ENCODE assay signal across 1 cellular context in the genomic region with DNA sequence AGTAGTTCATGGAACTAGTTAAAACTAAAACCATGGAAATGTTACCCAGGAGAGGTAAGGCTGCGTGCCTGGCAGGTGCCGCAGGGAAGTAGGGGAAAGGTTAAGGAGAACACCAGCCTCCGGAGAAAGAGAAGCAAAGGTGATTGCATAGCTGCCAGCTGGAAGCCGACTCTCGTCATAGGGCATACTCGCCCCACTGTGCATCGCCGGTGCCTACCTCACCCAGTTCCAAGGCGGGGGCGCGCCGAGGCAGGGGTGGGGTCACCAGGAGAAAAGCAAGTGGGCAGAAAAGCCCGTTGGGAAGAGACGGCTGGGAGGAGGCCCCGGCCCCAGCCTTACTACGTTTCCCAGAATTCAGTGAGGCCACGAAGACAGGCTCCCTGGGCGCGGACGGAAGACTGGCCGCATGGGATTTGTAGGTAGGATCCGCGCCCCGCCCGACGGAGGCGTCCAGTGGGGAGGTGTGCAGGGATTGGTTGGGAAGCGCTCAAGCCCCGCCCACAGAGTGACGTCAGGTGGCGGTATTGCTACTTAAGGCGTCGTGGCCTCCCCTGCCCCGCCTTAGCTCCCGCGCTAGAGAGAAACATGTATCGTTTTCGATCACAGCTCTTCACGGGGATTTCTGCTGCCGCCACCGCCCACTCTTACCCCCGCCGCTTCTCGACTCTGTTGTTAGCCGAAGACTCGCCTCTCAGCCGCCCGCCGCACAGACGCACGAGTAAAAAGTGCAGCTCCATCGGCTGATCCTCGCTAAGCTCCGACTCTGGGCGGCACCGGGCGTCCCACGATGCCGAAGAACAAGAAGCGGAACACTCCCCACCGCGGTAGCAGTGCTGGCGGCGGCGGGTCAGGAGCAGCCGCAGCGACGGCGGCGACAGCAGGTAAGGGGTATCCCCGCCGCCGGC.
TF ChIP-seq lines count a peak whose summit lies in the region.

A gene with protein sequence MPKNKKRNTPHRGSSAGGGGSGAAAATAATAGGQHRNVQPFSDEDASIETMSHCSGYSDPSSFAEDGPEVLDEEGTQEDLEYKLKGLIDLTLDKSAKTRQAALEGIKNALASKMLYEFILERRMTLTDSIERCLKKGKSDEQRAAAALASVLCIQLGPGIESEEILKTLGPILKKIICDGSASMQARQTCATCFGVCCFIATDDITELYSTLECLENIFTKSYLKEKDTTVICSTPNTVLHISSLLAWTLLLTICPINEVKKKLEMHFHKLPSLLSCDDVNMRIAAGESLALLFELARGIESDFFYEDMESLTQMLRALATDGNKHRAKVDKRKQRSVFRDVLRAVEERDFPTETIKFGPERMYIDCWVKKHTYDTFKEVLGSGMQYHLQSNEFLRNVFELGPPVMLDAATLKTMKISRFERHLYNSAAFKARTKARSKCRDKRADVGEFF (plus strand): TSS at position 559 of the 905 bp plus-strand sequence. CDS start 229 bp downstream, at position 788.

TF ChIP-seq in HepG2, 621 proteins besides CTCF, POLR2A, EP300 and RAD21 (continued from another document and continues in another):
- TF ChIP-seq, protein P1, sequence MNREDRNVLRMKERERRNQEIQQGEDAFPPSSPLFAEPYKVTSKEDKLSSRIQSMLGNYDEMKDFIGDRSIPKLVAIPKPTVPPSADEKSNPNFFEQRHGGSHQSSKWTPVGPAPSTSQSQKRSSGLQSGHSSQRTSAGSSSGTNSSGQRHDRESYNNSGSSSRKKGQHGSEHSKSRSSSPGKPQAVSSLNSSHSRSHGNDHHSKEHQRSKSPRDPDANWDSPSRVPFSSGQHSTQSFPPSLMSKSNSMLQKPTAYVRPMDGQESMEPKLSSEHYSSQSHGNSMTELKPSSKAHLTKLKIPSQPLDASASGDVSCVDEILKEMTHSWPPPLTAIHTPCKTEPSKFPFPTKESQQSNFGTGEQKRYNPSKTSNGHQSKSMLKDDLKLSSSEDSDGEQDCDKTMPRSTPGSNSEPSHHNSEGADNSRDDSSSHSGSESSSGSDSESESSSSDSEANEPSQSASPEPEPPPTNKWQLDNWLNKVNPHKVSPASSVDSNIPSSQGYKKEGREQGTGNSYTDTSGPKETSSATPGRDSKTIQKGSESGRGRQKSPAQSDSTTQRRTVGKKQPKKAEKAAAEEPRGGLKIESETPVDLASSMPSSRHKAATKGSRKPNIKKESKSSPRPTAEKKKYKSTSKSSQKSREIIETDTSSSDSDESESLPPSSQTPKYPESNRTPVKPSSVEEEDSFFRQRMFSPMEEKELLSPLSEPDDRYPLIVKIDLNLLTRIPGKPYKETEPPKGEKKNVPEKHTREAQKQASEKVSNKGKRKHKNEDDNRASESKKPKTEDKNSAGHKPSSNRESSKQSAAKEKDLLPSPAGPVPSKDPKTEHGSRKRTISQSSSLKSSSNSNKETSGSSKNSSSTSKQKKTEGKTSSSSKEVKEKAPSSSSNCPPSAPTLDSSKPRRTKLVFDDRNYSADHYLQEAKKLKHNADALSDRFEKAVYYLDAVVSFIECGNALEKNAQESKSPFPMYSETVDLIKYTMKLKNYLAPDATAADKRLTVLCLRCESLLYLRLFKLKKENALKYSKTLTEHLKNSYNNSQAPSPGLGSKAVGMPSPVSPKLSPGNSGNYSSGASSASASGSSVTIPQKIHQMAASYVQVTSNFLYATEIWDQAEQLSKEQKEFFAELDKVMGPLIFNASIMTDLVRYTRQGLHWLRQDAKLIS (CRISPR knock-in tag; IDR thresholded peaks at IDR 0.05), result peak; percentile 33; the same call in 1 of the 2 replicates
- TF ChIP-seq HES4 (CRISPR knock-in tag; IDR thresholded peaks at IDR 0.05; ENCODE audit: borderline replicate concordance) (0 out of 2 replicates have a peak, but pooled peaks have one; percentile 50), HNRNPUL1 (IDR thresholded peaks at IDR 0.05; ENCODE audit: low read depth, low read length) (no peak), ZNF335 (CRISPR knock-in tag; IDR thresholded peaks at IDR 0.05) (peak; percentile 28; the same call in 1 of the 2 replicates), EED (CRISPR knock-in tag; IDR thresholded peaks at IDR 0.05) (no peak), EZH2 (conservative IDR thresholded peaks at IDR 0.05; ENCODE audit: low read depth, low read length) (no peak), AKAP8 (CRISPR knock-in tag; IDR thresholded peaks at IDR 0.05) (no peak; the same call in 1 of the 2 replicates), NFYB (CRISPR knock-in tag; IDR thresholded peaks at IDR 0.05) (peak; percentile 83), PITX1 (CRISPR knock-in tag; IDR thresholded peaks at IDR 0.05) (peak; percentile 32; the same call in 1 of the 2 replicates), NR2C2 (CRISPR knock-in tag; IDR thresholded peaks at IDR 0.05; ENCODE audit: borderline replicate concordance) (no peak), DNMT1 (CRISPR knock-in tag; IDR thresholded peaks at IDR 0.05) (no peak; the same call in 1 of the 2 replicates), KLF12 (CRISPR knock-in tag; IDR thresholded peaks at IDR 0.05; ENCODE audit: borderline replicate concordance) (peak; percentile 18; the same call in 1 of the 2 replicates), POLR2AphosphoS2 (IDR thresholded peaks at IDR 0.05; ENCODE audit: low read depth, low read length) (peak; percentile 97), GATA4 (IDR thresholded peaks at IDR 0.05; ENCODE audit: borderline replicate concordance, low read depth) (0 out of 2 replicates have a peak, but pooled peaks have one; percentile 70), GFI1 (CRISPR knock-in tag; IDR thresholded peaks at IDR 0.05; ENCODE audit: borderline replicate concordance) (no peak), ZNF546 (CRISPR knock-in tag; conservative IDR thresholded peaks at IDR 0.05) (0 out of 2 replicates have a peak, but pooled peaks have one; percentile 52), ISL2 (CRISPR knock-in tag; IDR thresholded peaks at IDR 0.05) (peak; percentile 39), REPIN1 (CRISPR knock-in tag; IDR thresholded peaks at IDR 0.05; ENCODE audit: borderline replicate concordance, low read depth) (no peak), HOXA3 (CRISPR knock-in tag; IDR thresholded peaks at IDR 0.05) (no peak; the same call in 1 of the 2 replicates), ZNF788 (CRISPR knock-in tag; IDR thresholded peaks at IDR 0.05; ENCODE audit: borderline replicate concordance) (no peak), ZNF326 (CRISPR knock-in tag; IDR thresholded peaks at IDR 0.05; ENCODE audit: borderline replicate concordance) (no peak), WIZ (CRISPR knock-in tag; IDR thresholded peaks at IDR 0.05) (no peak), ZFX (CRISPR knock-in tag; IDR thresholded peaks at IDR 0.05; ENCODE audit: low read depth) (no peak; the same call in none of the 2 replicates), SMAD3 (CRISPR knock-in tag; IDR thresholded peaks at IDR 0.05) (no peak), KMT2A (CRISPR knock-in tag; IDR thresholded peaks at IDR 0.05) (no peak), RARA (CRISPR knock-in tag; IDR thresholded peaks at IDR 0.05) (no peak), CEBPG (CRISPR knock-in tag; IDR thresholded peaks at IDR 0.05) (0 out of 2 replicates have a peak, but pooled peaks have one; percentile 5), PCBP1 (IDR thresholded peaks at IDR 0.05; ENCODE audit: borderline replicate concordance, low read depth, low read length) (0 out of 2 replicates have a peak, but pooled peaks have one; percentile 71), SMARCC2 (IDR thresholded peaks at IDR 0.05) (no peak), ZNF160 (CRISPR knock-in tag; IDR thresholded peaks at IDR 0.05) (no peak)
- TF ChIP-seq, protein P2, sequence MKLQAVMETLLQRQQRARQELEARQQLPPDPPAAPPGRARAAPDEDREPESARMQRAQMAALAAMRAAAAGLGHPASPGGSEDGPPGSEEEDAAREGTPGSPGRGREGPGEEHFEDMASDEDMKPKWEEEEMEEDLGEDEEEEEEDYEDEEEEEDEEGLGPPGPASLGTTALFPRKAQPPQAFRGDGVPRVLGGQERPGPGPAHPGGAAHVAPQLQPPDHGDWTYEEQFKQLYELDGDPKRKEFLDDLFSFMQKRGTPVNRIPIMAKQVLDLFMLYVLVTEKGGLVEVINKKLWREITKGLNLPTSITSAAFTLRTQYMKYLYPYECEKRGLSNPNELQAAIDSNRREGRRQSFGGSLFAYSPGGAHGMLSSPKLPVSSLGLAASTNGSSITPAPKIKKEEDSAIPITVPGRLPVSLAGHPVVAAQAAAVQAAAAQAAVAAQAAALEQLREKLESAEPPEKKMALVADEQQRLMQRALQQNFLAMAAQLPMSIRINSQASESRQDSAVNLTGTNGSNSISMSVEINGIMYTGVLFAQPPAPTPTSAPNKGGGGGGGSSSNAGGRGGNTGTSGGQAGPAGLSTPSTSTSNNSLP (IDR thresholded peaks at IDR 0.05; ENCODE audit: low read depth, low read length), result no peak
- TF ChIP-seq, protein P3, sequence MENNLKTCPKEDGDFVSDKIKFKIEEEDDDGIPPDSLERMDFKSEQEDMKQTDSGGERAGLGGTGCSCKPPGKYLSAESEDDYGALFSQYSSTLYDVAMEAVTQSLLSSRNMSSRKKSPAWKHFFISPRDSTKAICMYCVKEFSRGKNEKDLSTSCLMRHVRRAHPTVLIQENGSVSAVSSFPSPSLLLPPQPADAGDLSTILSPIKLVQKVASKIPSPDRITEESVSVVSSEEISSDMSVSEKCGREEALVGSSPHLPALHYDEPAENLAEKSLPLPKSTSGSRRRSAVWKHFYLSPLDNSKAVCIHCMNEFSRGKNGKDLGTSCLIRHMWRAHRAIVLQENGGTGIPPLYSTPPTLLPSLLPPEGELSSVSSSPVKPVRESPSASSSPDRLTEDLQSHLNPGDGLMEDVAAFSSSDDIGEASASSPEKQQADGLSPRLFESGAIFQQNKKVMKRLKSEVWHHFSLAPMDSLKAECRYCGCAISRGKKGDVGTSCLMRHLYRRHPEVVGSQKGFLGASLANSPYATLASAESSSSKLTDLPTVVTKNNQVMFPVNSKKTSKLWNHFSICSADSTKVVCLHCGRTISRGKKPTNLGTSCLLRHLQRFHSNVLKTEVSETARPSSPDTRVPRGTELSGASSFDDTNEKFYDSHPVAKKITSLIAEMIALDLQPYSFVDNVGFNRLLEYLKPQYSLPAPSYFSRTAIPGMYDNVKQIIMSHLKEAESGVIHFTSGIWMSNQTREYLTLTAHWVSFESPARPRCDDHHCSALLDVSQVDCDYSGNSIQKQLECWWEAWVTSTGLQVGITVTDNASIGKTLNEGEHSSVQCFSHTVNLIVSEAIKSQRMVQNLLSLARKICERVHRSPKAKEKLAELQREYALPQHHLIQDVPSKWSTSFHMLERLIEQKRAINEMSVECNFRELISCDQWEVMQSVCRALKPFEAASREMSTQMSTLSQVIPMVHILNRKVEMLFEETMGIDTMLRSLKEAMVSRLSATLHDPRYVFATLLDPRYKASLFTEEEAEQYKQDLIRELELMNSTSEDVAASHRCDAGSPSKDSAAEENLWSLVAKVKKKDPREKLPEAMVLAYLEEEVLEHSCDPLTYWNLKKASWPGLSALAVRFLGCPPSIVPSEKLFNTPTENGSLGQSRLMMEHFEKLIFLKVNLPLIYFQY (CRISPR knock-in tag; IDR thresholded peaks at IDR 0.05; ENCODE audit: borderline replicate concordance), result peak; percentile 8; the same call in 1 of the 2 replicates
- TF ChIP-seq, protein P4, sequence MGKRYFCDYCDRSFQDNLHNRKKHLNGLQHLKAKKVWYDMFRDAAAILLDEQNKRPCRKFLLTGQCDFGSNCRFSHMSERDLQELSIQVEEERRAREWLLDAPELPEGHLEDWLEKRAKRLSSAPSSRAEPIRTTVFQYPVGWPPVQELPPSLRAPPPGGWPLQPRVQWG (CRISPR knock-in tag; IDR thresholded peaks at IDR 0.05; ENCODE audit: borderline replicate concordance, low read depth), result no peak
- TF ChIP-seq, protein P5, sequence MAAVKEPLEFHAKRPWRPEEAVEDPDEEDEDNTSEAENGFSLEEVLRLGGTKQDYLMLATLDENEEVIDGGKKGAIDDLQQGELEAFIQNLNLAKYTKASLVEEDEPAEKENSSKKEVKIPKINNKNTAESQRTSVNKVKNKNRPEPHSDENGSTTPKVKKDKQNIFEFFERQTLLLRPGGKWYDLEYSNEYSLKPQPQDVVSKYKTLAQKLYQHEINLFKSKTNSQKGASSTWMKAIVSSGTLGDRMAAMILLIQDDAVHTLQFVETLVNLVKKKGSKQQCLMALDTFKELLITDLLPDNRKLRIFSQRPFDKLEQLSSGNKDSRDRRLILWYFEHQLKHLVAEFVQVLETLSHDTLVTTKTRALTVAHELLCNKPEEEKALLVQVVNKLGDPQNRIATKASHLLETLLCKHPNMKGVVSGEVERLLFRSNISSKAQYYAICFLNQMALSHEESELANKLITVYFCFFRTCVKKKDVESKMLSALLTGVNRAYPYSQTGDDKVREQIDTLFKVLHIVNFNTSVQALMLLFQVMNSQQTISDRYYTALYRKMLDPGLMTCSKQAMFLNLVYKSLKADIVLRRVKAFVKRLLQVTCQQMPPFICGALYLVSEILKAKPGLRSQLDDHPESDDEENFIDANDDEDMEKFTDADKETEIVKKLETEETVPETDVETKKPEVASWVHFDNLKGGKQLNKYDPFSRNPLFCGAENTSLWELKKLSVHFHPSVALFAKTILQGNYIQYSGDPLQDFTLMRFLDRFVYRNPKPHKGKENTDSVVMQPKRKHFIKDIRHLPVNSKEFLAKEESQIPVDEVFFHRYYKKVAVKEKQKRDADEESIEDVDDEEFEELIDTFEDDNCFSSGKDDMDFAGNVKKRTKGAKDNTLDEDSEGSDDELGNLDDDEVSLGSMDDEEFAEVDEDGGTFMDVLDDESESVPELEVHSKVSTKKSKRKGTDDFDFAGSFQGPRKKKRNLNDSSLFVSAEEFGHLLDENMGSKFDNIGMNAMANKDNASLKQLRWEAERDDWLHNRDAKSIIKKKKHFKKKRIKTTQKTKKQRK (IDR thresholded peaks at IDR 0.05; ENCODE audit: low read length), result no peak
- TF ChIP-seq, protein P6, sequence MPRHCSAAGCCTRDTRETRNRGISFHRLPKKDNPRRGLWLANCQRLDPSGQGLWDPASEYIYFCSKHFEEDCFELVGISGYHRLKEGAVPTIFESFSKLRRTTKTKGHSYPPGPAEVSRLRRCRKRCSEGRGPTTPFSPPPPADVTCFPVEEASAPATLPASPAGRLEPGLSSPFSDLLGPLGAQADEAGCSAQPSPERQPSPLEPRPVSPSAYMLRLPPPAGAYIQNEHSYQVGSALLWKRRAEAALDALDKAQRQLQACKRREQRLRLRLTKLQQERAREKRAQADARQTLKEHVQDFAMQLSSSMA (CRISPR knock-in tag; IDR thresholded peaks at IDR 0.05), result 0 out of 2 replicates have a peak, but pooled peaks have one; percentile 71
